18 cellular contexts compared by ENCODE assay signal in the genomic region with DNA sequence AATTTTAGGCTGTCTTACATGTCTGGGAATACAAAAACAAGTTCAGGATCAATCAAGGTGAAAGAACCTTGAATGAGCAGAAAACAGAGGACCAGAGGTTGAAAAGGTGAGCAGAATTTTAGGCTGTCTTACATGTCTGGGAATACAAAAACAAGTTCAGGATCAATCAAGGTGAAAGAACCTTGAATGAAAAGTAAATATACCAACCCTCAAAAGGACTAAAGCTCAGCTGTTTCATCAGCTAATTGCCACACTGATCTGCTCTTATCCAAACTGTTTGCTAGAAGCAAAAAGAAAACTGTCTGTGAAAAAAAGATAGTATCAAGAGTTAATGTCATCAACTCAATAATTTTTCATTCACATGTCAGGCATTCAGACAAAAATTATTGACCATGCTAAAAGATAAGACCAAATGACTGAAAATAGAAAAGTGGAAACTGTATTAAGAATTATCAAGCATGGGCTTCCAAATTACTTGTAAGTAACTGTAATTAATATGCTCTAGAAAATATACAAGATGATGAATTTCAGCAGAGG.
DNase-seq lines count a peak whose midpoint lies in the region; ATAC-seq and TF ChIP-seq lines count a peak whose summit lies in the region.
"Had no signal": no experiment of that assay in that cellular context is flagged by ENCODE, and none has a peak within 500 bp of the region (broad histone marks: within the 10 kb centered on the region; RNA-seq: fewer than 3 reads in every experiment).

No MANE protein-coding gene starts in this region.

- H3K4me3 ChIP-seq in endodermal cell (ENCODE audit: low read length): peak overlapping the region; percentile 53
- no peak overlapping the region for H3K4me3 ChIP-seq in smooth muscle cell
- H3K4me3 ChIP-seq: PC-9 had no signal

- no peaks in the 10 kb centered on the region for H4K20me1 ChIP-seq in smooth muscle cell (ENCODE audit: low read depth)

- peaks cover 16% of the 10 kb centered on the region for H3K36me3 Mint-ChIP-seq in activated CD4-positive, alpha-beta T cell treated with anti-CD3 and anti-CD28 coated beads, Interleukin-2, amount 10 ng/mL, durations not matched to agents 7 days and 5 days (ENCODE audit: low read depth)
- H3K36me3 Mint-ChIP-seq in endodermal cell (ENCODE audit: low read depth) (peaks cover 21% of the 10 kb centered on the region), progenitor cell of endocrine pancreas (ENCODE audit: insufficient read depth) (peaks cover 16% of the 10 kb centered on the region)

- H2AFZ ChIP-seq in smooth muscle cell (ENCODE audit: low read depth): no peak overlapping the region
- H2AFZ ChIP-seq: PC-9 had no signal

- CTCF ChIA-PET in activated CD4-positive, alpha-beta T cell treated with anti-CD3 and anti-CD28 coated beads, Interleukin-2, amount 10 ng/mL, durations not matched to agents 7 days and 5 days (lab: Charles Lee): no interaction called here

- H3K4me3 Mint-ChIP-seq in activated CD4-positive, alpha-beta T cell treated with anti-CD3 and anti-CD28 coated beads, Interleukin-2, amount 10 ng/mL, durations not matched to agents 7 days and 5 days: no peak overlapping the region
- H3K4me3 Mint-ChIP-seq in endodermal cell: no peak overlapping the region
- no peak overlapping the region for H3K4me3 Mint-ChIP-seq in progenitor cell of endocrine pancreas (ENCODE audit: low read depth)
- H3K4me3 Mint-ChIP-seq: HFFc6 had no signal

- no peak for TF ChIP-seq CTCF in endodermal cell (conservative IDR thresholded peaks at IDR 0.05)
- TF ChIP-seq CTCF in progenitor cell of endocrine pancreas (IDR thresholded peaks at IDR 0.05; ENCODE audit: unreplicated experiment): no peak
- TF ChIP-seq CTCF in smooth muscle cell (IDR thresholded peaks at IDR 0.05; ENCODE audit: borderline replicate concordance, insufficient read depth, poor library complexity, severe bottlenecking): no peak

- H3K9me3 ChIP-seq in endodermal cell (ENCODE audit: control insufficient read depth, low read length): no peaks in the 10 kb centered on the region
- H3K9me3 ChIP-seq in smooth muscle cell (replicated peaks; ENCODE audit: low read depth): no peaks in the 10 kb centered on the region

- peaks cover 12% of the 10 kb centered on the region for H3K36me3 ChIP-seq in endodermal cell (ENCODE audit: control insufficient read depth, insufficient read depth, low read length)
- H3K36me3 ChIP-seq in smooth muscle cell (ENCODE audit: low read depth): no peaks in the 10 kb centered on the region

- no peaks in the 10 kb centered on the region for H3K27me3 Mint-ChIP-seq in activated CD4-positive, alpha-beta T cell treated with anti-CD3 and anti-CD28 coated beads, Interleukin-2, amount 10 ng/mL, durations not matched to agents 7 days and 5 days
- no peaks in the 10 kb centered on the region for H3K27me3 Mint-ChIP-seq in endodermal cell (ENCODE audit: insufficient read depth)
- no peaks in the 10 kb centered on the region for H3K27me3 Mint-ChIP-seq in progenitor cell of endocrine pancreas

- no peaks in the 10 kb centered on the region for H3K79me2 ChIP-seq in smooth muscle cell (ENCODE audit: low read depth)

- H3K9ac ChIP-seq in endodermal cell (ENCODE audit: extremely low read depth, low read length, poor library complexity, severe bottlenecking): peak overlapping the region; percentile 36
- no peak overlapping the region for H3K9ac ChIP-seq in smooth muscle cell (ENCODE audit: low read depth)

- POLR2A ChIA-PET in activated CD4-positive, alpha-beta T cell treated with anti-CD3 and anti-CD28 coated beads, Interleukin-2, amount 10 ng/mL, durations not matched to agents 7 days and 5 days (lab: Charles Lee): no interaction called here

- H3K27me3 ChIP-seq in endodermal cell (ENCODE audit: control insufficient read depth, insufficient read depth, low read length, poor library complexity, severe bottlenecking) (no peaks in the 10 kb centered on the region), smooth muscle cell (ENCODE audit: low read depth) (no peaks in the 10 kb centered on the region)

- H3K4me1 Mint-ChIP-seq in activated CD4-positive, alpha-beta T cell treated with anti-CD3 and anti-CD28 coated beads, Interleukin-2, amount 10 ng/mL, durations not matched to agents 7 days and 5 days: no peaks in the 10 kb centered on the region
- H3K4me1 Mint-ChIP-seq in endodermal cell: peaks cover 38% of the 10 kb centered on the region
- peaks cover 27% of the 10 kb centered on the region for H3K4me1 Mint-ChIP-seq in progenitor cell of endocrine pancreas (ENCODE audit: low read depth)

- no peaks in the 10 kb centered on the region for H3K9me3 Mint-ChIP-seq in activated CD4-positive, alpha-beta T cell treated with anti-CD3 and anti-CD28 coated beads, Interleukin-2, amount 10 ng/mL, durations not matched to agents 7 days and 5 days
- H3K9me3 Mint-ChIP-seq in endodermal cell (peaks cover 9% of the 10 kb centered on the region), progenitor cell of endocrine pancreas (ENCODE audit: low read depth) (peaks cover 11% of the 10 kb centered on the region)
- H3K9me3 Mint-ChIP-seq: HFFc6 had no signal

- H3K27ac ChIP-seq in endodermal cell (ENCODE audit: low read depth, low read length): no peak overlapping the region
- H3K27ac ChIP-seq in smooth muscle cell (ENCODE audit: low read depth): no peak overlapping the region
- H3K27ac ChIP-seq: PC-9 had no signal

- no peak for ATAC-seq in HG02798 (IDR thresholded peaks at IDR 0.05; ENCODE audit: poor library complexity, unreplicated experiment)

- peaks cover 19% of the 10 kb centered on the region for H3K4me1 ChIP-seq in endodermal cell (ENCODE audit: control insufficient read depth, insufficient read depth, low read length)
- no peaks in the 10 kb centered on the region for H3K4me1 ChIP-seq in smooth muscle cell (ENCODE audit: low read depth)

- peak overlapping the region; percentile 3 for H3K27ac Mint-ChIP-seq in activated CD4-positive, alpha-beta T cell treated with anti-CD3 and anti-CD28 coated beads, Interleukin-2, amount 10 ng/mL, durations not matched to agents 7 days and 5 days
- H3K27ac Mint-ChIP-seq in endodermal cell: peak overlapping the region; percentile 99
- peak overlapping the region; percentile 82 for H3K27ac Mint-ChIP-seq in progenitor cell of endocrine pancreas
- H3K27ac Mint-ChIP-seq: HFFc6 had no signal

- no peaks in the 10 kb centered on the region for H3F3A ChIP-seq in smooth muscle cell (ENCODE audit: low read depth)

- DNase-seq in activated CD4-positive, alpha-beta T cell treated with anti-CD3 and anti-CD28 coated beads, Interleukin-2, amount 10 ng/mL, durations not matched to agents 7 days and 5 days: no peak
- no peak for DNase-seq in activated CD4-positive, alpha-beta T cell treated with anti-CD3 and anti-CD28 coated beads, Interleukin-2, amount 50 U/mL, for 1 hour
- DNase-seq in NCI-H69 (lab: John Stamatoyannopoulos, UW) (peak; percentile 6), endodermal cell (no peak), progenitor cell of endocrine pancreas (ENCODE audit: low spot score, unreplicated experiment) (no peak), smooth muscle cell (lab: John Stamatoyannopoulos, UW; ENCODE audit: unreplicated experiment) (no peak), activated T-cell treated with anti-CD3 and anti-CD28 coated beads for 4 hours (no peak)
- DNase-seq: C1 segment of cervical spinal cord, EL, HFFc6, IMR-90, MV-4-11, NCI-H1417 treated with DMSO at 0.1 percent for 48 hours, NCI-H2081, NCI-H2227 treated with DMSO at 0.1 percent for 48 hours, NCI-H526, PC-9 had no signal

- no peak overlapping the region for H3K4me2 ChIP-seq in smooth muscle cell
- H3K4me2 ChIP-seq: PC-9 had no signal

Comparison
In these comparisons a context has a peak if more than half of its experiments do, and no peak if none do; other contexts are left out.
1. H3K27ac Mint-ChIP-seq: peak in every context shown above with its lines; median percentile 99 in endodermal cell; 82 in progenitor cell of endocrine pancreas; 3 in activated CD4-positive, alpha-beta T cell treated with anti-CD3 and anti-CD28 coated beads, Interleukin-2, amount 10 ng/mL, durations not matched to agents 7 days and 5 days.